ENCODE assay signal across 18 cellular contexts in the genomic region with DNA sequence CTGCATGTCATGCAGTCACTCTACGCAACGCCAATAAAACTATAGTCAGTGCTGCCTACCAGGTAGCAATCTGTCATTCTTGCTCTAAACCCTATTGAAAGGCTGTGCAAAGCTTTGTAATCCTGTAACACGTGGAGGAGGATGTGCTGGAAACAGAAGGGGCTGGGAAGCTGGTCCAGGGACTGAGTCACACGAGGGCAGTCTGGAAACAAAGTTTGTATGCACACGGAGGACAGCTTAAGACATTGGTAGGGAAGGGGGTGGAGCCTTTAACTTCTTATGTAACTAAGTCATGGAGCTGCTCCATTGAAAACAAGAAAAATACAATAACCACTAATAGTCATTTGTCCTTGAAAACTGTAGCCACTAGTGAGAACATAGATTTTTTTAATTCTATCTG.
DNase-seq lines count a peak whose midpoint lies in the region; ATAC-seq, FAIRE-seq and TF ChIP-seq lines count a peak whose summit lies in the region.
"Had no signal": no experiment of that assay in that cellular context is flagged by ENCODE, and none has a peak within 500 bp of the region (broad histone marks: within the 10 kb centered on the region; RNA-seq: fewer than 3 reads in every experiment).

No MANE protein-coding gene starts in this region.

- peak; percentile 39 for ATAC-seq in esophagus mucosa
- no peak for ATAC-seq in HG03097 (IDR thresholded peaks at IDR 0.05; ENCODE audit: low FRiP score, unreplicated experiment)

- no peak for FAIRE-seq in RCC 7860 (lab: Jason Lieb, UNC)
- FAIRE-seq: D721Med, endothelial cell of umbilical vein had no signal

- no peak overlapping the region for H3K27ac ChIP-seq in thyroid gland
- H3K27ac ChIP-seq: heart right ventricle had no signal

- H3K4me1 ChIP-seq in thyroid gland = peaks cover 0 to 3% of the 10 kb centered on the region in 2 donors

- no peaks in the 10 kb centered on the region for H3K9me3 ChIP-seq in thyroid gland
- H3K9me3 ChIP-seq: heart right ventricle had no signal

- TF ChIP-seq POLR2A in thyroid gland (IDR thresholded peaks at IDR 0.05) = no peak

- H3K27me3 ChIP-seq in thyroid gland = no peaks in the 10 kb centered on the region
- H3K27me3 ChIP-seq: heart right ventricle had no signal

- intact Hi-C loops in thyroid gland (cut with DNase I) = no loop called here

- DNase-seq in EH (ENCODE audit: low read depth) = peak; percentile 84
- peak; percentile 10 for DNase-seq in RCC 7860 (ENCODE audit: low spot score)
- DNase-seq in renal cortical epithelial cell (ENCODE audit: low read depth) = peak; percentile 53
- DNase-seq in thyroid gland = no peak
- no peak for DNase-seq in putamen (ENCODE audit: low spot score)
- no peak for DNase-seq in HUDEP-2 (lab: John Stamatoyannopoulos, UW; ENCODE audit: unreplicated experiment in 76 of 76)
- DNase-seq: activated CD4-positive, alpha-beta T cell treated with anti-CD3 and anti-CD28 coated beads, Interleukin-2, amount 10 ng/mL, durations not matched to agents 24 days and 14 days; activated T-cell treated with anti-CD3 and anti-CD28 coated beads for 4 hours; cerebellar nuclear complex; heart right ventricle; KBM-7; NCI-H1417; nucleus accumbens; SIG-M5 had no signal

- no peak overlapping the region for H3K4me3 ChIP-seq in thyroid gland (replicated peaks in 1 of 3)
- H3K4me3 ChIP-seq: heart right ventricle had no signal

- 77 to 78% methylated on average over 5 of the region's 5 CpGs for WGBS in thyroid gland, 2 donors

- H3K36me3 ChIP-seq in thyroid gland = no peaks in the 10 kb centered on the region

- TF ChIP-seq CTCF in thyroid gland (IDR thresholded peaks at IDR 0.05) = no peak

Comparison
In these comparisons a context has a peak if more than half of its experiments do, and no peak if none do; other contexts are left out.
1. DNase-seq: peak in EH (single experiment), RCC 7860 (single experiment) and renal cortical epithelial cell (single experiment); none in thyroid gland (0 of 2), putamen (single experiment) and HUDEP-2 (0 of 76).